11 cellular contexts compared by ENCODE assay signal in the genomic region with DNA sequence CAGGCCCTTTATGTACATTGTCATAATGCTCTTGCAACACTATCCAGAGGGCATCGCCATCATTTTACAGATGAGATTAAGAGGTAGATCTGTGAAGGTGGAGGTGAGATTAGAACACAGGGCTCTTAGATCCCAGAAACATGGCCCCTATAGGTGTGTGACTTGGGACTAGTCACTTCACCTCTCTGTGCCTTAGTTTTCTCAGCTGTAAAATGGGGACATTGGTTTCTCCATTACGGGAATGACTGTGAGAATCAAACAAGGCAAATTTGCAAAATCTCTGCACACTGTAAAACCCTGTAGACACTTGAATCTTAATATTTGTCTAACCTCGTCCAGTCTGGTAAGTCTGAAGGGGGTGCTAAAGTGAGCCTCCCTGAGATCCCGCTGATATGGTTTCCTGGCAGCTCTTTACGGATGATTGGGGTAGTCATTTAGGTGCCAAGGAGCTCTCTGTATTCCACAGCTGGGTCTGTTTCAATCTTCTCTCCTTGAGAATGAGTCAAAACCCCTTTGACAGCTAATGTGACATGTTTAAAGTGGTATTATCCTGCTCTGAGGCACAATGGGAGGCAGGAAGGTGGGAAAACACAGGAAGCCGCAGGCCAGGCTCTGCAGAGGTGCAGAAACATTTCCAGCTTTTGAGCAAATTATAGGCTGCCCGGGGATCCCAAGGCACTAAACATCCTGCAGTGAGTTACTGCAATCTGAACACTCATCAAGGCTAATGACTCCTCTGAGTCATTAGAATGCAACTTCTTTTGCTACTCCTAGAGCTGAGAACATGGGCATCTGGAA.
DNase-seq lines count a peak whose midpoint lies in the region; ATAC-seq and TF ChIP-seq lines count a peak whose summit lies in the region.
"Had no signal": no experiment of that assay in that cellular context is flagged by ENCODE, and none has a peak within 500 bp of the region (broad histone marks: within the 10 kb centered on the region; RNA-seq: fewer than 3 reads in every experiment).

No MANE protein-coding gene starts in this region.

- no peaks in the 10 kb centered on the region for H3K36me3 ChIP-seq in naive thymus-derived CD4-positive, alpha-beta T cell (ENCODE audit: control insufficient read depth in 2 of 3, insufficient read depth in 3 of 3, low read length in 3 of 3)

- peak; percentile 18 for DNase-seq in Caki2 (ENCODE audit: low read depth)
- peak; percentile 98 for DNase-seq in NCI-H69 (lab: John Stamatoyannopoulos, UW)
- no peak for DNase-seq in omental fat pad (ENCODE audit: low spot score)
- DNase-seq in GM10266 (ENCODE audit: extremely low spot score): no peak
- DNase-seq in HK-2 (ENCODE audit: unreplicated experiment): no peak
- no peak for DNase-seq in naive thymus-derived CD4-positive, alpha-beta T cell
- DNase-seq: activated CD4-positive, CD25-positive, alpha-beta regulatory T cell treated with anti-CD3 and anti-CD28 coated beads, Interleukin-2, amount 50 U/mL, for 72 hours; left cardiac atrium; NCI-H524 treated with DMSO at 0.1 percent for 48 hours had no signal

- H3K4me3 ChIP-seq in naive thymus-derived CD4-positive, alpha-beta T cell (ENCODE audit: low read length): no peak overlapping the region

- TF ChIP-seq CTCF in omental fat pad (IDR thresholded peaks at IDR 0.05) (no peak), GM10266 (IDR thresholded peaks at IDR 0.05; ENCODE audit: control insufficient read depth, insufficient read depth, low read depth, missing control alignments) (no peak)

- no peaks in the 10 kb centered on the region for H3K4me1 ChIP-seq in naive thymus-derived CD4-positive, alpha-beta T cell (ENCODE audit: control insufficient read depth in 2 of 2, insufficient read depth in 2 of 2, low read length in 2 of 2)

- H3K27ac Mint-ChIP-seq in naive thymus-derived CD4-positive, alpha-beta T cell: no peak overlapping the region

- intact Hi-C loops in naive thymus-derived CD4-positive, alpha-beta T cell (cut with micrococcal nuclease): no loop called here

- no peak overlapping the region for H3K4me3 Mint-ChIP-seq in naive thymus-derived CD4-positive, alpha-beta T cell

- in situ Hi-C loops in Caki2 (cut with HindIII; ENCODE audit: low pct_unique_long_range_greater_than_20kb, low sequenced_read_pairs): no loop called here

- no peaks in the 10 kb centered on the region for H3K27me3 ChIP-seq in naive thymus-derived CD4-positive, alpha-beta T cell (ENCODE audit: control insufficient read depth in 2 of 2, insufficient read depth in 2 of 2, low read length in 2 of 2)

- no peaks in the 10 kb centered on the region for H3K9me3 Mint-ChIP-seq in naive thymus-derived CD4-positive, alpha-beta T cell

- no peaks in the 10 kb centered on the region for H3K27me3 Mint-ChIP-seq in naive thymus-derived CD4-positive, alpha-beta T cell

- H3K36me3 Mint-ChIP-seq in naive thymus-derived CD4-positive, alpha-beta T cell: no peaks in the 10 kb centered on the region

- H3K4me1 Mint-ChIP-seq in naive thymus-derived CD4-positive, alpha-beta T cell: peaks cover 0 to 2% (median 0%) of the 10 kb centered on the region in 7 donors

- POLR2A ChIA-PET in naive thymus-derived CD4-positive, alpha-beta T cell (lab: Charles Lee): no interaction called here

- no peaks in the 10 kb centered on the region for H3K9me3 ChIP-seq in naive thymus-derived CD4-positive, alpha-beta T cell (ENCODE audit: control insufficient read depth in 2 of 3, low read length in 3 of 3)

- H3K27ac ChIP-seq in naive thymus-derived CD4-positive, alpha-beta T cell (ENCODE audit: low read depth, low read length): no peak overlapping the region

- peak; percentile 68 for ATAC-seq in esophagus mucosa
- ATAC-seq in omental fat pad (ENCODE audit: low FRiP score): peak; percentile 69
- no peak for ATAC-seq in HG02763 (IDR thresholded peaks at IDR 0.05; ENCODE audit: unreplicated experiment)
- no peak for ATAC-seq in naive thymus-derived CD4-positive, alpha-beta T cell

- CTCF ChIA-PET in naive thymus-derived CD4-positive, alpha-beta T cell (lab: Charles Lee): no interaction called here

Comparison
In these comparisons a context has a peak if more than half of its experiments do, and no peak if none do; other contexts are left out.
1. DNase-seq: peak in Caki2 (single experiment) and NCI-H69 (single experiment); none in omental fat pad (single experiment), GM10266 (single experiment), HK-2 (single experiment) and naive thymus-derived CD4-positive, alpha-beta T cell (0 of 9).
2. ATAC-seq: peak in esophagus mucosa (single experiment) and omental fat pad (single experiment); none in HG02763 (single experiment) and naive thymus-derived CD4-positive, alpha-beta T cell (single experiment).